In genomic region chr13:21130116-21130515, GRCh38 we compare ENCODE assay signal across 18 cellular contexts. TPM values are rescaled to one million over a fixed set of nuclear protein-coding genes. Genes with fewer than 3 reads are reported as not detected.
DNase-seq lines count a peak whose midpoint lies in the region; ATAC-seq, FAIRE-seq and TF ChIP-seq lines count a peak whose summit lies in the region.
"Had no signal": no experiment of that assay in that cellular context is flagged by ENCODE, and none has a peak within 500 bp of the region (broad histone marks: within the 10 kb centered on the region; RNA-seq: fewer than 3 reads in every experiment).

No MANE protein-coding gene starts in this region.

- H3K79me2 ChIP-seq in astrocyte (ENCODE audit: insufficient read depth, low read length) = no peaks in the 10 kb centered on the region

- no peak for FAIRE-seq in astrocyte (lab: Jason Lieb, UNC)
- FAIRE-seq: D721Med had no signal

- in situ Hi-C loops in HAP-1 (cut with MboI; ENCODE audit: low sequenced_read_pairs) = no loop called here

- no peak overlapping the region for H3K4me2 ChIP-seq in astrocyte (ENCODE audit: low read length)
- H3K4me2 ChIP-seq: SK-N-SH had no signal

- no peaks in the 10 kb centered on the region for H3K27me3 Mint-ChIP-seq in astrocyte (ENCODE audit: low read depth, unreplicated experiment)

- H3K4me1 ChIP-seq in HAP-1 = peaks cover 8% of the 10 kb centered on the region
- no peaks in the 10 kb centered on the region for H3K4me1 ChIP-seq in astrocyte (ENCODE audit: insufficient read depth, low read length)
- no peaks in the 10 kb centered on the region for H3K4me1 ChIP-seq in foreskin keratinocyte
- H3K4me1 ChIP-seq in heart right ventricle = no peaks in the 10 kb centered on the region
- H3K4me1 ChIP-seq in tibial artery = no peaks in the 10 kb centered on the region

- intact Hi-C loops in heart right ventricle (cut with DNase I) = loop anchor here in 5 of 10 donors (5.0 to 10.0 kb wide), 3 partner anchors 183 to 188 kb away; no protein-coding TSS in a partner anchor
- intact Hi-C loops in tibial artery (cut with DNase I; ENCODE audit: low total_unique reads) = loop anchor here (5.0 to 10.0 kb wide), 2 partner anchors 45 to 183 kb away; no protein-coding TSS in a partner anchor

- TF ChIP-seq CTCF in astrocyte (IDR thresholded peaks at IDR 0.05; ENCODE audit: insufficient read depth, low read depth, low read length) (no peak), foreskin keratinocyte (conservative IDR thresholded peaks at IDR 0.05) (no peak), heart right ventricle (IDR thresholded peaks at IDR 0.05) (no peak), tibial artery (IDR thresholded peaks at IDR 0.05) (no peak)

- H3K9ac ChIP-seq in astrocyte (ENCODE audit: low read length) = no peak overlapping the region
- H3K9ac ChIP-seq: SK-N-SH had no signal

- peak overlapping the region; percentile 10 for H2AFZ ChIP-seq in astrocyte (ENCODE audit: low read depth, low read length)

- no peaks in the 10 kb centered on the region for H3K4me1 Mint-ChIP-seq in astrocyte (ENCODE audit: low read depth, unreplicated experiment)
- H3K4me1 Mint-ChIP-seq: CD8-positive, alpha-beta memory T cell had no signal

- no peaks in the 10 kb centered on the region for H3K9me3 Mint-ChIP-seq in astrocyte (ENCODE audit: unreplicated experiment)

- DNase-seq in HAP-1 (ENCODE audit: low spot score in 2 of 2) = peak; percentile 25 to 26
- DNase-seq in astrocyte (ENCODE audit: low read depth) = no peak
- peak in 1 of 2 donors; percentile 30 for DNase-seq in foreskin keratinocyte
- DNase-seq in GDM1 (lab: John Stamatoyannopoulos, UW) = no peak
- DNase-seq in heart right ventricle = no peak
- DNase-seq in tibial artery = no peak
- DNase-seq in SHP77 (lab: John Stamatoyannopoulos, UW) = no peak
- DNase-seq: ACHN; C1 segment of cervical spinal cord; CD8-positive, alpha-beta memory T cell; KG1; NCI-H1417 treated with DMSO at 0.1 percent for 48 hours; NCI-H187 treated with DMSO at 0.1 percent for 48 hours; NCI-H226; NCI-H524; SHP77 treated with DMSO at 0.1 percent for 48 hours; SK-N-SH had no signal

- H3K4me3 ChIP-seq in HAP-1 (no peak overlapping the region), astrocyte (ENCODE audit: insufficient read depth, low read depth, low read length) (no peak overlapping the region), heart right ventricle (no peak overlapping the region), tibial artery (no peak overlapping the region)

- no peak overlapping the region for H3K27ac Mint-ChIP-seq in astrocyte (ENCODE audit: unreplicated experiment)
- H3K27ac Mint-ChIP-seq: CD8-positive, alpha-beta memory T cell had no signal

- H3K27me3 ChIP-seq in HAP-1 (ENCODE audit: low read depth) (no peaks in the 10 kb centered on the region), astrocyte (ENCODE audit: insufficient read depth, low read length) (no peaks in the 10 kb centered on the region), foreskin keratinocyte (no peaks in the 10 kb centered on the region), heart right ventricle (peaks cover 0 to 6% (median 0%) of the 10 kb centered on the region in 7 donors), tibial artery (no peaks in the 10 kb centered on the region)

- H3K9me3 ChIP-seq in HAP-1 = no peaks in the 10 kb centered on the region
- no peaks in the 10 kb centered on the region for H3K9me3 ChIP-seq in astrocyte (ENCODE audit: insufficient read depth, low read depth, low read length)
- H3K9me3 ChIP-seq in heart right ventricle = no peaks in the 10 kb centered on the region
- no peaks in the 10 kb centered on the region for H3K9me3 ChIP-seq in tibial artery
- H3K9me3 ChIP-seq: SK-N-SH had no signal

- no peak overlapping the region for H3K4me3 Mint-ChIP-seq in astrocyte (ENCODE audit: unreplicated experiment)
- H3K4me3 Mint-ChIP-seq: CD8-positive, alpha-beta memory T cell had no signal

- no peaks in the 10 kb centered on the region for H4K20me1 ChIP-seq in astrocyte (ENCODE audit: insufficient read depth, low read length)

- ATAC-seq in foreskin keratinocyte = peak; percentile 39
- no peak for ATAC-seq in heart right ventricle

- WGBS in heart right ventricle, 2 donors = 90 to 94% methylated on average over 2 of the region's 2 CpGs

- H3K36me3 ChIP-seq in HAP-1 (replicated peaks) = no peaks in the 10 kb centered on the region
- no peaks in the 10 kb centered on the region for H3K36me3 ChIP-seq in astrocyte (ENCODE audit: insufficient read depth, low read length)
- no peaks in the 10 kb centered on the region for H3K36me3 ChIP-seq in heart right ventricle
- no peaks in the 10 kb centered on the region for H3K36me3 ChIP-seq in tibial artery

- H3K36me3 Mint-ChIP-seq in astrocyte (ENCODE audit: low read depth, unreplicated experiment) = no peaks in the 10 kb centered on the region

- H3K27ac ChIP-seq in astrocyte (ENCODE audit: low read depth, low read length) (no peak overlapping the region), foreskin keratinocyte (no peak overlapping the region), heart right ventricle (no peak overlapping the region), tibial artery (no peak overlapping the region)

RNA-seq across cellular contexts. Expression of gene SAP18, which starts 9.8 kb away (rescaled TPM):
- total RNA-seq in astrocyte = 286 and 296 TPM in 2 replicates
- 83.2 and 96.2 TPM in 2 replicates for total RNA-seq in foreskin keratinocyte
- polyA plus RNA-seq in foreskin keratinocyte = 199 and 211 TPM in 2 replicates
- total RNA-seq in heart right ventricle = 100 to 1,000 TPM; 243 to 343 (median 301) TPM
- 100 to 1,000 TPM in 1 of 2 donors, 10 to 100 TPM in 1; 74.2 to 105 TPM for polyA plus RNA-seq in heart right ventricle

RNA-seq across cellular contexts. Expression of gene SKA3, which starts 46.2 kb away (rescaled TPM):
- 1.7 and 2.4 TPM in 2 replicates for total RNA-seq in astrocyte
- 23.4 and 27.2 TPM in 2 replicates for total RNA-seq in foreskin keratinocyte
- 14.4 and 19.0 TPM in 2 replicates for polyA plus RNA-seq in foreskin keratinocyte
- total RNA-seq in heart right ventricle = 1 to 10 TPM in 3 of 10 donors, under 1 TPM in 6, not detected in 1; 0.07 to 1.8 (median 0.23) TPM
- polyA plus RNA-seq in heart right ventricle = under 1 TPM; 0.06 to 0.15 TPM
- polyA plus RNA-seq: CD8-positive, alpha-beta memory T cell had no signal

RNA-seq across cellular contexts. Expression of gene MRPL57, which starts 46.3 kb away (rescaled TPM):
- total RNA-seq in astrocyte (12.6 and 14.2 TPM in 2 replicates), foreskin keratinocyte (18.7 and 21.8 TPM in 2 replicates), heart right ventricle (10 to 100 TPM; 20.0 to 25.9 (median 22.9) TPM)
- polyA plus RNA-seq in foreskin keratinocyte (24.2 and 25.4 TPM in 2 replicates), heart right ventricle (10 to 100 TPM; 27.1 to 40.6 TPM)

Comparison
In these comparisons a context has a peak if more than half of its experiments do, and no peak if none do; other contexts are left out.
1. DNase-seq: peak in HAP-1 (2 of 2); none in astrocyte (single experiment), GDM1 (single experiment), heart right ventricle (0 of 2), tibial artery (0 of 2) and SHP77 (0 of 2).